Comparison of ENCODE assay signal across 19 cellular contexts in the genomic region with DNA sequence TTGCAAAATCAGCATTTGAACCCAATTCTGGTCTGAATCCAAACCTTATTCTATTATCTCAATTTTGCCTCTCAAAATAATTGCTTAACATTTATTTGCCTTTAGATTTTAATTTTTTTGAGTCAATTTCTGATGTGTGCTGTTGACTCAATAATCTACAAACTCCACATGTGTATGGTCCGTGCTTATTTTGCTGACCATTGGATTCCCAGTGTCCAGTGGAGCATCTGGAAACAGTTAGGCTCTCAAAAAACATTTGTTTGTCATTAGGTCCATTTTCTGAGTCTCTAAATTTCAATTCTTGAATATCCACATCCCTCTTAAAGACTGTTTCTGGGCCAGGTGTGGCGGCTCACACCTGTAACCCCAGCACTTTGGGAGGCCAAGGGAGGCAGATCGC. TPM values are rescaled to one million over a fixed set of nuclear protein-coding genes. Genes with fewer than 3 reads are reported as not detected.
"Had no signal": no experiment of that assay in that cellular context is flagged by ENCODE, and none has a peak within 500 bp of the region (broad histone marks: within the 10 kb centered on the region; RNA-seq: fewer than 3 reads in every experiment).

No MANE protein-coding gene starts in this region.

- H3K4me3 ChIP-seq: ascending aorta, coronary artery, lower lobe of right lung, thyroid gland had no signal

- H3K9ac ChIP-seq: parathyroid adenoma had no signal

- H2AFZ ChIP-seq: parathyroid adenoma had no signal

- ATAC-seq: lower lobe of right lung; natural killer cell treated with Interleukin-12 subunit alpha and Interleukin-12 subunit beta and Interleukin-15 and Interleukin-18, amount 100 ng/mL, for 72 hours had no signal

- FAIRE-seq: frontal cortex, keratinocyte had no signal

- H3K79me2 ChIP-seq: parathyroid adenoma had no signal

- H3K27ac ChIP-seq: ascending aorta, coronary artery, lower lobe of right lung, neutrophil, parathyroid adenoma, thyroid gland had no signal

- H3K27me3 ChIP-seq: ascending aorta, neutrophil, thyroid gland had no signal

- H3K9me3 ChIP-seq: ascending aorta, lower lobe of right lung, neutrophil, thyroid gland had no signal

- DNase-seq: activated CD4-positive, alpha-beta T cell treated with anti-CD3 and anti-CD28 coated beads, Interleukin-2, amount 50 U/mL, for 1 hour; activated CD4-positive, CD25-positive, alpha-beta regulatory T cell treated with anti-CD3 and anti-CD28 coated beads, Interleukin-2, amount 50 U/mL, for 72 hours; activated CD8-positive, alpha-beta memory T cell treated with anti-CD3 and anti-CD28 coated beads for 24 hours; activated CD8-positive, alpha-beta memory T cell treated with anti-CD3 and anti-CD28 coated beads, Interleukin-2, amount 50 U/mL, for 48 hours; activated effector memory CD4-positive, alpha-beta T cell treated with Interleukin-2 at 50 U/mL for 16 hours; activated naive CD4-positive, alpha-beta T cell treated with anti-CD3 and anti-CD28 coated beads, Interleukin-2, amount 50 U/mL, for 16 hours; activated T-cell treated with anti-CD3 and anti-CD28 coated beads, Interleukin-2, amount 50 U/mL, for 48 hours; hypothalamus; lower lobe of right lung; stimulated activated CD4-positive, alpha-beta T cell treated with anti-CD3 and anti-CD28 coated beads, Interleukin-1b, Interleukin-23, amount 100 ng/mL, for 48 hours; stimulated activated naive CD4-positive, alpha-beta T cell treated with Interleukin-2 at 50 U/mL for 16 hours; thyroid gland had no signal

- H3K36me3 ChIP-seq: ascending aorta, lower lobe of right lung, neutrophil, thyroid gland had no signal

- H3K4me1 ChIP-seq: ascending aorta, lower lobe of right lung, parathyroid adenoma, thyroid gland had no signal

RNA-seq across cellular contexts. Expression of a gene that starts 19.2 kb away (rescaled TPM):
- total RNA-seq: natural killer cell treated with Interleukin-12 subunit alpha and Interleukin-12 subunit beta and Interleukin-15 and Interleukin-18, amount 100 ng/mL, for 72 hours had no signal
